In genomic region chr1:93694039-93694438, GRCh38 we compare ENCODE assay signal across 11 cellular contexts. TPM values are rescaled to one million over a fixed set of nuclear protein-coding genes. Genes with fewer than 3 reads are reported as not detected.
A peak's percentile ranks its signal among the peaks of the same experiment; 100 is the strongest.
DNase-seq lines count a peak whose midpoint lies in the region; ATAC-seq and TF ChIP-seq lines count a peak whose summit lies in the region.
"Had no signal": no experiment of that assay in that cellular context is flagged by ENCODE, and none has a peak within 500 bp of the region (broad histone marks: within the 10 kb centered on the region; RNA-seq: fewer than 3 reads in every experiment).

No MANE protein-coding gene starts in this region.

- BruUV-seq in PC-3 (replicated peaks; lab: Mats Ljungman, UMichigan), result no TSS peak

- H3K4me2 ChIP-seq in PC-3 (ENCODE audit: low read length), result peak overlapping the region; percentile 78

- no peaks in the 10 kb centered on the region for H4K20me1 ChIP-seq in PC-3 (ENCODE audit: low read length)

- no peak overlapping the region for H2AFZ ChIP-seq in PC-3 (ENCODE audit: low read length)

- H3K4me1 ChIP-seq in PC-3 (ENCODE audit: insufficient read depth, low read length), result peaks cover 56% of the 10 kb centered on the region
- H3K4me1 ChIP-seq in esophagus (ENCODE audit: control insufficient read depth in 2 of 2, insufficient read depth in 2 of 2, low read length in 1 of 2), result peaks cover 2 to 19% of the 10 kb centered on the region in 2 donors
- peaks cover 23% of the 10 kb centered on the region for H3K4me1 ChIP-seq in upper lobe of right lung

- peak overlapping the region; percentile 99 for H3K27ac ChIP-seq in PC-3 (ENCODE audit: low read length)
- peak overlapping the region; percentile 68 to 91 for H3K27ac ChIP-seq in esophagus (ENCODE audit: low read depth in 2 of 2, low read length in 1 of 2)
- H3K27ac ChIP-seq in upper lobe of right lung, result no peak overlapping the region

- peaks cover 66% of the 10 kb centered on the region for H3K79me2 ChIP-seq in PC-3 (ENCODE audit: low read length)

- TF ChIP-seq CTCF in PC-3 (conservative IDR thresholded peaks at IDR 0.05; ENCODE audit: low read depth, low read length) (no peak), upper lobe of right lung (IDR thresholded peaks at IDR 0.05) (no peak)

- peak overlapping the region; percentile 37 for H3K4me3 ChIP-seq in PC-3 (ENCODE audit: low read length)
- peak overlapping the region in 1 of 2 donors; percentile 0 for H3K4me3 ChIP-seq in esophagus (ENCODE audit: low read depth in 1 of 2, low read length in 2 of 2)
- H3K4me3 ChIP-seq in upper lobe of right lung, result no peak overlapping the region
- H3K4me3 ChIP-seq in H7 (ENCODE audit: insufficient read depth, low read depth, low read length), result no peak overlapping the region
- H3K4me3 ChIP-seq: mucosa of descending colon had no signal

- CTCF ChIA-PET in PC-3 (lab: Charles Lee), result interaction anchor here (0.7 kb wide), 1 partner anchor 120 kb away, joined by 3 read pairs; no protein-coding TSS in a partner anchor

- ATAC-seq in Right ventricle myocardium superior (ENCODE audit: poor library complexity) (peak; percentile 37), PC-3 (peak; percentile 18), upper lobe of right lung (no peak)

- H3K36me3 ChIP-seq in PC-3 (ENCODE audit: low read depth, low read length), result peaks cover 27% of the 10 kb centered on the region
- no peaks in the 10 kb centered on the region for H3K36me3 ChIP-seq in esophagus (ENCODE audit: control insufficient read depth in 2 of 2, insufficient read depth in 2 of 2, low read length in 1 of 2)
- no peaks in the 10 kb centered on the region for H3K36me3 ChIP-seq in upper lobe of right lung
- H3K36me3 ChIP-seq in H7 (replicated peaks; ENCODE audit: control insufficient read depth, insufficient read depth, low read length), result no peaks in the 10 kb centered on the region

- intact Hi-C loops in Right ventricle myocardium superior (cut with DNase I), result no loop called here
- intact Hi-C loops in cardiac septum (cut with DNase I), result no loop called here
- intact Hi-C loops in PC-3 (cut with micrococcal nuclease), result no loop called here
- intact Hi-C loops in upper lobe of right lung (cut with DNase I), result no loop called here

- H3K27me3 ChIP-seq in PC-3 (ENCODE audit: low read length), result no peaks in the 10 kb centered on the region
- no peaks in the 10 kb centered on the region for H3K27me3 ChIP-seq in esophagus (ENCODE audit: control insufficient read depth in 1 of 2, insufficient read depth in 2 of 2, low read length in 2 of 2)
- H3K27me3 ChIP-seq in upper lobe of right lung, result no peaks in the 10 kb centered on the region
- H3K27me3 ChIP-seq in H7 (ENCODE audit: control insufficient read depth, insufficient read depth, low read length), result no peaks in the 10 kb centered on the region

- H3K9ac ChIP-seq in PC-3 (ENCODE audit: low read length), result peak overlapping the region; percentile 96

- DNase-seq in Right ventricle myocardium superior, result no peak
- no peak for DNase-seq in cardiac septum (ENCODE audit: low spot score)
- peak; percentile 87 for DNase-seq in PC-3
- peak; percentile 36 for DNase-seq in upper lobe of right lung
- no peak for DNase-seq in H7
- DNase-seq in activated CD4-positive, alpha-beta T cell treated with anti-CD3 and anti-CD28 coated beads for 1 hour, result no peak
- no peak for DNase-seq in cerebellar cortex (ENCODE audit: low spot score)
- DNase-seq: activated gamma-delta T cell; central memory CD4-positive, alpha-beta T cell; mucosa of descending colon had no signal

- no peaks in the 10 kb centered on the region for H3K9me2 ChIP-seq in PC-3 (replicated peaks; ENCODE audit: low read length)

- peaks cover 24% of the 10 kb centered on the region for H3F3A ChIP-seq in PC-3 (ENCODE audit: low read length, unreplicated experiment)

- WGBS in esophagus, 2 donors, result 50 to 71% methylated on average over 7 of the region's 7 CpGs

- H3K9me3 ChIP-seq in PC-3 (ENCODE audit: low read length) (no peaks in the 10 kb centered on the region), esophagus (ENCODE audit: control insufficient read depth in 2 of 2, insufficient read depth in 1 of 2, low read depth in 1 of 2, low read length in 1 of 2) (no peaks in the 10 kb centered on the region), upper lobe of right lung (no peaks in the 10 kb centered on the region)
- H3K9me3 ChIP-seq: mucosa of descending colon had no signal

- POLR2A ChIA-PET in PC-3 (lab: Charles Lee; ENCODE audit: unreplicated experiment), result interaction anchor here (0.5 to 2.7 kb wide), 6 partner anchors 12 to 118 kb away, joined by 3 to 27 read pairs (median 6); partner anchors contain the start of gene BCAR3

RNA-seq across cellular contexts. Expression of gene BCAR3, which starts 12.4 kb away (rescaled TPM):
- total RNA-seq in Right ventricle myocardium superior, result 18.5 TPM
- 6.9 TPM for total RNA-seq in cardiac septum
- total RNA-seq in PC-3 (2014; rRNA removed), result 169 and 171 TPM in 2 replicates
- polyA plus RNA-seq in esophagus, result 1 to 10 TPM; 7.5 to 9.4 TPM
- total RNA-seq in upper lobe of right lung, result 23.5 TPM
- 53.2 and 67.4 TPM in 2 replicates for total RNA-seq in H7 (2014; rRNA removed; shearing (Covaris generic))

Comparison
In these comparisons a context has a peak if more than half of its experiments do, and no peak if none do; other contexts are left out.
1. DNase-seq: peak in PC-3 (single experiment) and upper lobe of right lung (single experiment); none in Right ventricle myocardium superior (single experiment), cardiac septum (single experiment), H7 (single experiment), activated CD4-positive, alpha-beta T cell treated with anti-CD3 and anti-CD28 coated beads for 1 hour (single experiment) and cerebellar cortex (single experiment).